Comparison of ENCODE assay signal across 14 cellular contexts in the genomic region with DNA sequence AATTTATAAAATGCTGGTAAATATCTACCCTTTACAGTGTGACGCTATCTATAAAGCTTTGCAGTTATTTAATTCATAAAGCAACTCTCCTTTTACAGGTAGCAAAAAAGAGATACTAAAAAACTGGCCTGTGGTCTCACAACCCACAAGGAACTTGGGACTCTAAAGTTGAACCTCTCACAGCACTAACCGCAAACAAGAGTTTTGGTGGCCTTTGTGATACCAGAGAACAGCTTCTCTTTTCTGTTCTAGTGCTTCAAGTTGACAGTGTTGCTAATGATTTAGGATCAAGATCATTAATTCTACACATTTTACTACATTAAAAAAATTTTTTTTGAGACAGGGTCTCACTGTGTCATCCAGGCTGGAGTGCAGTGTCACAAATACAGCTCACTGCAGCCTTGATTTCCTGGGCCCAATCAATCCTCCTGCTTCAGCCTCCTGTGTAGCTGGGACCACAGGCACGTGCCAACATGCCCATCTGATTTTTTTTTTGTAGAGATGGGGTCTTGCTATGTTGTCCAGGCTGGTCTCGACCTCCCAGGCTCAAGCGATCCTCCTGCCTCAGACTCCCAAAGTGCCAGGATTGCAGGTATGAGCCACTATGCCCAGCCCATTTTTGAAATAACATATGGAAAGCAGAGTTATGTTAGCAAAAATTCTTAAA. TPM values are rescaled to one million over a fixed set of nuclear protein-coding genes. Genes with fewer than 3 reads are reported as not detected.
DNase-seq lines count a peak whose midpoint lies in the region; ATAC-seq and TF ChIP-seq lines count a peak whose summit lies in the region.
"Had no signal": no experiment of that assay in that cellular context is flagged by ENCODE, and none has a peak within 500 bp of the region (broad histone marks: within the 10 kb centered on the region; RNA-seq: fewer than 3 reads in every experiment).

No MANE protein-coding gene starts in this region.

- H3K9me3 ChIP-seq in RWPE2 (ENCODE audit: severe bottlenecking) (no peaks in the 10 kb centered on the region), psoas muscle (no peaks in the 10 kb centered on the region)
- H3K9me3 ChIP-seq: left ventricle myocardium inferior, testis had no signal

- peaks cover 32% of the 10 kb centered on the region for H3K4me1 Mint-ChIP-seq in activated CD4-positive, alpha-beta T cell treated with anti-CD3 and anti-CD28 coated beads, Interleukin-2, amount 10 ng/mL, durations not matched to agents 24 days and 14 days

- peak; percentile 52 for ATAC-seq in GM19467 (IDR thresholded peaks at IDR 0.05; ENCODE audit: unreplicated experiment)
- ATAC-seq in HG03064 (IDR thresholded peaks at IDR 0.05; ENCODE audit: low read depth, unreplicated experiment): peak; percentile 57
- no peak for ATAC-seq in RWPE2 (ENCODE audit: low read depth)
- ATAC-seq in psoas muscle: no peak

- H3K4me3 ChIP-seq in RWPE2 (ENCODE audit: severe bottlenecking) (no peak overlapping the region), psoas muscle (no peak overlapping the region)
- H3K4me3 ChIP-seq: BLaER1 treated with 17β-estradiol and CSF1 and Interleukin-3, amounts not matched to agents 10 nM and 100 nM; left ventricle myocardium inferior; skin epidermis; testis had no signal

- peak; percentile 23 for DNase-seq in GM10266 (ENCODE audit: extremely low spot score)
- DNase-seq in RWPE2 (ENCODE audit: low spot score): no peak
- DNase-seq in psoas muscle: no peak
- no peak for DNase-seq in cerebellar cortex (ENCODE audit: low spot score)
- no peak for DNase-seq in activated CD4-positive, alpha-beta T cell treated with anti-CD3 and anti-CD28 coated beads, Interleukin-2, amount 10 ng/mL, durations not matched to agents 24 days and 14 days
- DNase-seq in NCI-H2081 treated with DMSO at 0.1 percent for 48 hours (lab: John Stamatoyannopoulos, UW): no peak
- DNase-seq: left ventricle myocardium inferior, NCI-H82, testis had no signal

- H3K27me3 ChIP-seq in RWPE2 (ENCODE audit: insufficient read depth, poor library complexity, severe bottlenecking) (no peaks in the 10 kb centered on the region), psoas muscle (ENCODE audit: insufficient read depth in 3 of 3, low read length in 2 of 3) (no peaks in the 10 kb centered on the region)
- H3K27me3 ChIP-seq: BLaER1 treated with 17β-estradiol and CSF1 and Interleukin-3, amounts not matched to agents 10 nM and 100 nM; testis had no signal

- WGBS in psoas muscle, 3 donors: 82 to 87% (median 84%) methylated on average over 5 of the region's 5 CpGs

- no peak overlapping the region for H3K27ac Mint-ChIP-seq in activated CD4-positive, alpha-beta T cell treated with anti-CD3 and anti-CD28 coated beads, Interleukin-2, amount 10 ng/mL, durations not matched to agents 24 days and 14 days

- intact Hi-C loops in psoas muscle (cut with DNase I): no loop called here
- intact Hi-C loops in activated CD4-positive, alpha-beta T cell treated with anti-CD3 and anti-CD28 coated beads, Interleukin-2, amount 10 ng/mL, durations not matched to agents 24 days and 14 days (cut with micrococcal nuclease): loop anchor here (2.0 kb wide), 1 partner anchor 508 kb away; no protein-coding TSS in a partner anchor

- H3K4me1 ChIP-seq in RWPE2 (ENCODE audit: insufficient read depth, poor library complexity, severe bottlenecking): peaks cover 23% of the 10 kb centered on the region
- H3K4me1 ChIP-seq in psoas muscle: no peaks in the 10 kb centered on the region
- H3K4me1 ChIP-seq: testis had no signal

- H3K36me3 ChIP-seq in RWPE2 (ENCODE audit: low read depth) (no peaks in the 10 kb centered on the region), psoas muscle (ENCODE audit: insufficient read depth in 1 of 2, low read depth in 1 of 2) (no peaks in the 10 kb centered on the region)
- H3K36me3 ChIP-seq: BLaER1 treated with 17β-estradiol and CSF1 and Interleukin-3, amounts not matched to agents 10 nM and 100 nM; left ventricle myocardium inferior had no signal

- H3K36me3 Mint-ChIP-seq in activated CD4-positive, alpha-beta T cell treated with anti-CD3 and anti-CD28 coated beads, Interleukin-2, amount 10 ng/mL, durations not matched to agents 24 days and 14 days (ENCODE audit: low read depth): no peaks in the 10 kb centered on the region

- H3K27ac ChIP-seq in RWPE2 (ENCODE audit: poor library complexity, severe bottlenecking) (peak overlapping the region; percentile 97), psoas muscle (no peak overlapping the region)
- H3K27ac ChIP-seq: BLaER1 treated with 17β-estradiol and CSF1 and Interleukin-3, amounts not matched to agents 10 nM and 100 nM; HL-60; left ventricle myocardium inferior; testis had no signal

- H3K4me3 Mint-ChIP-seq in activated CD4-positive, alpha-beta T cell treated with anti-CD3 and anti-CD28 coated beads, Interleukin-2, amount 10 ng/mL, durations not matched to agents 24 days and 14 days: no peak overlapping the region

- peaks cover 12% of the 10 kb centered on the region for H3K9me3 Mint-ChIP-seq in activated CD4-positive, alpha-beta T cell treated with anti-CD3 and anti-CD28 coated beads, Interleukin-2, amount 10 ng/mL, durations not matched to agents 24 days and 14 days

- no peak for TF ChIP-seq CTCF in GM10266 (IDR thresholded peaks at IDR 0.05; ENCODE audit: control insufficient read depth, insufficient read depth, low read depth, missing control alignments)
- TF ChIP-seq CTCF in RWPE2 (IDR thresholded peaks at IDR 0.05; ENCODE audit: poor library complexity, severe bottlenecking): no peak
- TF ChIP-seq CTCF in psoas muscle (IDR thresholded peaks at IDR 0.05): no peak

- no peaks in the 10 kb centered on the region for H3K27me3 Mint-ChIP-seq in activated CD4-positive, alpha-beta T cell treated with anti-CD3 and anti-CD28 coated beads, Interleukin-2, amount 10 ng/mL, durations not matched to agents 24 days and 14 days

RNA-seq across cellular contexts. Expression of gene ST8SIA6, which starts 56.0 kb away (rescaled TPM):
- 1 to 10 TPM; 1.1 to 2.1 (median 1.2) TPM for total RNA-seq in psoas muscle
- under 1 TPM; 0.12 to 0.23 (median 0.13) TPM for polyA plus RNA-seq in psoas muscle
- total RNA-seq in activated CD4-positive, alpha-beta T cell treated with anti-CD3 and anti-CD28 coated beads, Interleukin-2, amount 10 ng/mL, durations not matched to agents 24 days and 14 days: not detected in 2 replicates

Comparison
In these comparisons a context has a peak if more than half of its experiments do, and no peak if none do; other contexts are left out.
1. ATAC-seq: peak in GM19467 (single experiment) and HG03064 (single experiment); none in RWPE2 (single experiment) and psoas muscle (0 of 4).